Comparison of ENCODE assay signal across 8 cellular contexts in the genomic region with DNA sequence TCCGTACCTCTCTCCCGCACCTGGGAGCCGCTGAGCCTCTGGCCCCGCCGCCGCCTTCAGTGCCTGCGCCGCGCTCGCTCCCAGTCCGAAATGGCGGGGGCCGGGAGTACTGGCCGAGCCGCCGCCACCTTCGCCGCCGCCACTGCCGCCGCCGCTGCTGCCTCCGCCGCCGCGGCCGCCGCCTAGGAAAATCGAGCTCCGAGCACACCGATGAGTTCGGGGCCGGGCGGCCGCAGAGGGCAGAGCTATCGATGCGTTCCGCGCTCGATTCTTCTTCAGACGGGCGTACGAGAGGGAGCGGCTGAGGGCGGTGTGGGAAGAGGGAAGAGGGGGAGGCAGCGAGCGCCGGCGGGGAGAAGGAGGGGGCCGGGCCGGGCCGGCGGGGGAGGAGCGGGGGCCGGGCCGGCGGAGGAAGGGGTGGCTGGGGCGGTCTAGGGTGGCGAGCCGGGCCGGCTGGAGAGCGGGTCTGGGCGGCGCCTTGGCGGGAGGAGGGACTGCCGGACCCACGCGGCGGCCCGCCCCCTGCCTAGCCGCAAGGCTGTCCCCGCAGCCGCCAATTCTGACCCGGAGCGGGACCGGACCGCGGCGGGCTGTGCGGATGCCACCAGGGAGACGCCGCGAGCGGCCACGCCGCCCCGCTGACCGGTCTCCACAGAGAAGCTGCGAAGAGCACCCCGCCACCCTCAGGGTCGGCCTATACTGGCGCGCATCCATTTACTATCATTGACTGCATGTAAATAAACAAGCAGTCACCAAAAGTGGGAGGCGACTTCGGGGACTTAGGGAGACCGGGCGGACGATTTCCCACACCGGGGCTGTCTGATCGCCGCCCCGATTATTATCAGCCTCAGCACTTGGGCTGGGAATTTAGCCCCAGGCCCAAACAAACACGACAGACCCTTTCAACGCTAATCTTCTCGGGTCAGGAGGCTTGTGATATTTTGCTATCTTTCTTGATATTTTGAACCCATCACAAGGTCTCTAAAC. TPM values are rescaled to one million over a fixed set of nuclear protein-coding genes. Genes with fewer than 3 reads are reported as not detected.
DNase-seq lines count a peak whose midpoint lies in the region; ATAC-seq and TF ChIP-seq lines count a peak whose summit lies in the region.

Gene KRAS (minus strand): TSS at position 186 of the 987 bp plus-strand sequence.

- DNase-seq in NCI-H1694 (lab: John Stamatoyannopoulos, UW) (peak; percentile 91), amniotic stem cell (lab: John Stamatoyannopoulos, UW) (peak; percentile 96), left ventricle myocardium inferior (peak; percentile 98), progenitor cell of endocrine pancreas (ENCODE audit: low spot score, unreplicated experiment) (peak; percentile 98), upper lobe of right lung (peak; percentile 98)

- peak within 1 kb of the TSS; percentile 93 for H3K4me3 Mint-ChIP-seq in T-helper 1 cell treated with Interleukin-12 subunit alpha and Interleukin-12 subunit beta and Interleukin-4 antibody, amounts not matched to agents 30 μg/mL and 1 μg/mL, for 36 hours
- peak within 1 kb of the TSS; percentile 96 for H3K4me3 Mint-ChIP-seq in progenitor cell of endocrine pancreas (ENCODE audit: low read depth)

- H3K4me1 Mint-ChIP-seq in T-helper 1 cell treated with Interleukin-12 subunit alpha and Interleukin-12 subunit beta and Interleukin-4 antibody, amounts not matched to agents 30 μg/mL and 1 μg/mL, for 36 hours (ENCODE audit: low read depth) = peaks cover 23% of the 10 kb centered on the region
- peaks cover 49% of the 10 kb centered on the region for H3K4me1 Mint-ChIP-seq in progenitor cell of endocrine pancreas (ENCODE audit: low read depth)

- peak within 1 kb of the TSS; percentile 96 for H3K27ac ChIP-seq in left ventricle myocardium inferior (replicated peaks)
- H3K27ac ChIP-seq in upper lobe of right lung = peak within 1 kb of the TSS; percentile 93

- H3K4me1 ChIP-seq in left ventricle myocardium inferior (peaks cover 31% of the 10 kb centered on the region), upper lobe of right lung (no peaks in the 10 kb centered on the region)

- peaks cover 17% of the 10 kb centered on the region for H3K27me3 Mint-ChIP-seq in T-helper 1 cell treated with Interleukin-12 subunit alpha and Interleukin-12 subunit beta and Interleukin-4 antibody, amounts not matched to agents 30 μg/mL and 1 μg/mL, for 36 hours (ENCODE audit: low read depth)
- H3K27me3 Mint-ChIP-seq in progenitor cell of endocrine pancreas = peaks cover 20% of the 10 kb centered on the region

- peaks cover 10% of the 10 kb centered on the region for H3K36me3 Mint-ChIP-seq in T-helper 1 cell treated with Interleukin-12 subunit alpha and Interleukin-12 subunit beta and Interleukin-4 antibody, amounts not matched to agents 30 μg/mL and 1 μg/mL, for 36 hours (ENCODE audit: low read depth)
- peaks cover 16% of the 10 kb centered on the region for H3K36me3 Mint-ChIP-seq in progenitor cell of endocrine pancreas (ENCODE audit: insufficient read depth)

- H3K36me3 ChIP-seq in left ventricle myocardium inferior = no peaks in the 10 kb centered on the region
- H3K36me3 ChIP-seq in upper lobe of right lung = no peaks in the 10 kb centered on the region

- no peaks in the 10 kb centered on the region for H3K9me3 ChIP-seq in left ventricle myocardium inferior (replicated peaks)
- no peaks in the 10 kb centered on the region for H3K9me3 ChIP-seq in upper lobe of right lung

- H3K27ac Mint-ChIP-seq in T-helper 1 cell treated with Interleukin-12 subunit alpha and Interleukin-12 subunit beta and Interleukin-4 antibody, amounts not matched to agents 30 μg/mL and 1 μg/mL, for 36 hours = peak within 1 kb of the TSS; percentile 93
- peak within 1 kb of the TSS; percentile 97 for H3K27ac Mint-ChIP-seq in progenitor cell of endocrine pancreas

- TF ChIP-seq CTCF in left ventricle myocardium inferior (IDR thresholded peaks at IDR 0.05; ENCODE audit: borderline replicate concordance) (no peak), progenitor cell of endocrine pancreas (IDR thresholded peaks at IDR 0.05; ENCODE audit: unreplicated experiment) (no peak), upper lobe of right lung (IDR thresholded peaks at IDR 0.05) (no peak)

- ATAC-seq in GM18498 (IDR thresholded peaks at IDR 0.05; ENCODE audit: unreplicated experiment) = peak; percentile 85
- ATAC-seq in HG02885 (IDR thresholded peaks at IDR 0.05; ENCODE audit: poor library complexity, unreplicated experiment) = peak; percentile 81
- ATAC-seq in upper lobe of right lung = peak; percentile 97

- H3K4me3 ChIP-seq in left ventricle myocardium inferior (peak within 1 kb of the TSS; percentile 95), upper lobe of right lung (peak within 1 kb of the TSS; percentile 85)

- H3K27me3 ChIP-seq in left ventricle myocardium inferior (ENCODE audit: low read depth) = no peaks in the 10 kb centered on the region
- no peaks in the 10 kb centered on the region for H3K27me3 ChIP-seq in upper lobe of right lung

- no peaks in the 10 kb centered on the region for H3K9me3 Mint-ChIP-seq in T-helper 1 cell treated with Interleukin-12 subunit alpha and Interleukin-12 subunit beta and Interleukin-4 antibody, amounts not matched to agents 30 μg/mL and 1 μg/mL, for 36 hours
- H3K9me3 Mint-ChIP-seq in progenitor cell of endocrine pancreas (ENCODE audit: low read depth) = peaks cover 6% of the 10 kb centered on the region

- intact Hi-C loops in left ventricle myocardium inferior (cut with micrococcal nuclease) (no loop called here), upper lobe of right lung (cut with DNase I) (no loop called here)

RNA-seq across cellular contexts. Expression of gene KRAS, which starts in this region (rescaled TPM):
- total RNA-seq in left ventricle myocardium inferior = 10.8 TPM
- total RNA-seq in progenitor cell of endocrine pancreas = 87.7 and 88.8 TPM in 2 replicates
- 26.7 TPM for total RNA-seq in upper lobe of right lung

Comparison
In these comparisons a context has a peak if more than half of its experiments do, and no peak if none do; other contexts are left out.
1. Peak in every context shown above with its lines: DNase-seq, ATAC-seq, H3K4me3 ChIP-seq and H3K27ac ChIP-seq.